9 cellular contexts compared by ENCODE assay signal in the genomic region with DNA sequence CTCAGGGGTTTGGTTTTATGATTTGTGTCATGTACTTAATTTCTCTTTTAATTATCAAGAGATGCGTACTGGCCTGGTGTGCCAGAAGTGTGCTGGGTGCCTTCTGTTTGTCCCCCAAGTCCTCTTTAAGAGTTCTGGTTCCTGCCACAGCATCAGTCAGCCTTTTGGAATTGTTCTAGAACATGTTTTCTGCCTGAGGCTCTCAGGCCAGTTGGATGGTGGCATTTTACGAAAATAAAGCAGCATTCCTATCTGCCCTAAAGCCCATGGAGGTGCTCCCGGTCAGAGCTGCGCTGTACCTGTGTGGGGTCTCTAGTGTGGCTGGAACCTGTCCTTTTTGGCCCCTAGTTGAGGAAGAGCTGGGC. TPM values are rescaled to one million over a fixed set of nuclear protein-coding genes. Genes with fewer than 3 reads are reported as not detected.
A peak's percentile ranks its signal among the peaks of the same experiment; 100 is the strongest.
DNase-seq lines count a peak whose midpoint lies in the region; ATAC-seq and TF ChIP-seq lines count a peak whose summit lies in the region.
"Had no signal": no experiment of that assay in that cellular context is flagged by ENCODE, and none has a peak within 500 bp of the region (broad histone marks: within the 10 kb centered on the region; RNA-seq: fewer than 3 reads in every experiment).

No MANE protein-coding gene starts in this region.

- no peaks in the 10 kb centered on the region for H4K20me1 ChIP-seq in GM23248 (ENCODE audit: insufficient read depth)
- H4K20me1 ChIP-seq in hepatocyte (ENCODE audit: insufficient read depth, poor library complexity, severe bottlenecking): peaks cover 23% of the 10 kb centered on the region

- H3K36me3 ChIP-seq in GM23248 (ENCODE audit: low read depth): peaks cover 2% of the 10 kb centered on the region; the same call in 1 of the 2 replicates
- no peaks in the 10 kb centered on the region for H3K36me3 ChIP-seq in hepatocyte (replicated peaks; ENCODE audit: insufficient read depth, low read depth)
- peaks cover 9 to 11% (median 10%) of the 10 kb centered on the region in 3 donors for H3K36me3 ChIP-seq in skeletal muscle tissue (ENCODE audit: control insufficient read depth in 3 of 3, insufficient read depth in 3 of 3, low read length in 3 of 3)

- peaks cover 22% of the 10 kb centered on the region for H3F3A ChIP-seq in GM23248 (ENCODE audit: insufficient read depth)

- intact Hi-C loops in activated T-helper 1 cell treated with anti-CD3 and anti-CD28 coated beads, Interleukin-12 subunit alpha, Interleukin-12 subunit beta, Interleukin-2, Interleukin-4 antibody, amounts not matched to agents 30 ng/mL and 10 ng/mL and 1 ng/mL, durations not matched to agents 14 hours and 24 hours and 36 hours (cut with micrococcal nuclease): no loop called here

- peaks cover 29% of the 10 kb centered on the region for H3K36me3 Mint-ChIP-seq in activated T-helper 1 cell treated with anti-CD3 and anti-CD28 coated beads, Interleukin-12 subunit alpha, Interleukin-12 subunit beta, Interleukin-2, Interleukin-4 antibody, amounts not matched to agents 30 ng/mL and 10 ng/mL and 1 ng/mL, durations not matched to agents 14 hours and 24 hours and 36 hours (ENCODE audit: low read depth)

- H3K27me3 Mint-ChIP-seq in activated T-helper 1 cell treated with anti-CD3 and anti-CD28 coated beads, Interleukin-12 subunit alpha, Interleukin-12 subunit beta, Interleukin-2, Interleukin-4 antibody, amounts not matched to agents 30 ng/mL and 10 ng/mL and 1 ng/mL, durations not matched to agents 14 hours and 24 hours and 36 hours (ENCODE audit: insufficient read depth): no peaks in the 10 kb centered on the region

- H3K9me2 ChIP-seq in GM23248 (ENCODE audit: insufficient read depth) (no peaks in the 10 kb centered on the region), hepatocyte (replicated peaks; ENCODE audit: insufficient read depth) (no peaks in the 10 kb centered on the region)

- H3K27me3 ChIP-seq in GM23248 (replicated peaks; ENCODE audit: insufficient read depth) (no peaks in the 10 kb centered on the region), hepatocyte (no peaks in the 10 kb centered on the region), skeletal muscle tissue (ENCODE audit: control insufficient read depth in 3 of 3, insufficient read depth in 3 of 3, low read length in 3 of 3) (no peaks in the 10 kb centered on the region)

- H3K9me3 Mint-ChIP-seq in activated T-helper 1 cell treated with anti-CD3 and anti-CD28 coated beads, Interleukin-12 subunit alpha, Interleukin-12 subunit beta, Interleukin-2, Interleukin-4 antibody, amounts not matched to agents 30 ng/mL and 10 ng/mL and 1 ng/mL, durations not matched to agents 14 hours and 24 hours and 36 hours: peaks cover 5% of the 10 kb centered on the region

- peaks cover 99% of the 10 kb centered on the region for H3K79me2 ChIP-seq in GM23248 (ENCODE audit: insufficient read depth)
- peaks cover 88% of the 10 kb centered on the region for H3K79me2 ChIP-seq in hepatocyte

- in situ Hi-C loops in GM23248 (cut with MboI): no loop called here

- DNase-seq in GM23248 (peak; percentile 55), hepatocyte (ENCODE audit: low spot score) (no peak), GM03348 (ENCODE audit: low spot score) (no peak), erythroblast (lab: John Stamatoyannopoulos, UW) (no peak)
- no peak for DNase-seq in activated T-helper 1 cell treated with anti-CD3 and anti-CD28 coated beads, Interleukin-12 subunit alpha, Interleukin-12 subunit beta, Interleukin-2, Interleukin-4 antibody, amounts not matched to agents 30 ng/mL and 10 ng/mL and 1 ng/mL, durations not matched to agents 14 hours and 24 hours and 36 hours (ENCODE audit: low spot score)
- DNase-seq: SW 1271 had no signal

- no peaks in the 10 kb centered on the region for H3K9me3 ChIP-seq in GM23248 (ENCODE audit: low read depth)
- H3K9me3 ChIP-seq in hepatocyte (ENCODE audit: low read depth): no peaks in the 10 kb centered on the region
- no peaks in the 10 kb centered on the region for H3K9me3 ChIP-seq in skeletal muscle tissue (ENCODE audit: control insufficient read depth in 3 of 3, low read length in 3 of 3)

- H3K27ac Mint-ChIP-seq in activated T-helper 1 cell treated with anti-CD3 and anti-CD28 coated beads, Interleukin-12 subunit alpha, Interleukin-12 subunit beta, Interleukin-2, Interleukin-4 antibody, amounts not matched to agents 30 ng/mL and 10 ng/mL and 1 ng/mL, durations not matched to agents 14 hours and 24 hours and 36 hours: peak overlapping the region; percentile 97

- H3K27ac ChIP-seq in GM23248: peak overlapping the region; percentile 82
- peak overlapping the region; percentile 94 for H3K27ac ChIP-seq in hepatocyte
- H3K27ac ChIP-seq in skeletal muscle tissue (ENCODE audit: low read depth, low read length): peak overlapping the region; percentile 85

- no peak for ATAC-seq in HG03039 (IDR thresholded peaks at IDR 0.05; ENCODE audit: unreplicated experiment)
- no peak for ATAC-seq in GM18861 (IDR thresholded peaks at IDR 0.05; ENCODE audit: unreplicated experiment)

- H2AFZ ChIP-seq in GM23248 (no peak overlapping the region), hepatocyte (no peak overlapping the region)

- TF ChIP-seq CTCF in hepatocyte (IDR thresholded peaks at IDR 0.05; ENCODE audit: poor library complexity): no peak

- H3K4me2 ChIP-seq in GM23248 (ENCODE audit: unreplicated experiment) (peak overlapping the region; percentile 70), hepatocyte (peak overlapping the region; percentile 68)

- TF ChIP-seq POLR2A in erythroblast (IDR thresholded peaks at IDR 0.05; ENCODE audit: low read length): no peak

- H3K4me3 ChIP-seq in GM23248 (0 out of 2 replicates have a peak overlapping the region, but pooled peaks have one; percentile 3), hepatocyte (no peak overlapping the region), skeletal muscle tissue (ENCODE audit: low read length in 3 of 3) (peak overlapping the region in 2 of 3 donors; percentile 68)

- H3K4me1 Mint-ChIP-seq in activated T-helper 1 cell treated with anti-CD3 and anti-CD28 coated beads, Interleukin-12 subunit alpha, Interleukin-12 subunit beta, Interleukin-2, Interleukin-4 antibody, amounts not matched to agents 30 ng/mL and 10 ng/mL and 1 ng/mL, durations not matched to agents 14 hours and 24 hours and 36 hours (ENCODE audit: low read depth): peaks cover 68% of the 10 kb centered on the region

- H3K4me3 Mint-ChIP-seq in activated T-helper 1 cell treated with anti-CD3 and anti-CD28 coated beads, Interleukin-12 subunit alpha, Interleukin-12 subunit beta, Interleukin-2, Interleukin-4 antibody, amounts not matched to agents 30 ng/mL and 10 ng/mL and 1 ng/mL, durations not matched to agents 14 hours and 24 hours and 36 hours: peak overlapping the region; percentile 82

- peaks cover 69% of the 10 kb centered on the region for H3K4me1 ChIP-seq in GM23248 (ENCODE audit: insufficient read depth)
- H3K4me1 ChIP-seq in hepatocyte (ENCODE audit: insufficient read depth): peaks cover 58% of the 10 kb centered on the region
- peaks cover 68 to 80% (median 73%) of the 10 kb centered on the region in 3 donors for H3K4me1 ChIP-seq in skeletal muscle tissue (ENCODE audit: control insufficient read depth in 3 of 3, insufficient read depth in 3 of 3, low read length in 3 of 3)

- H3K9ac ChIP-seq in GM23248 (peak overlapping the region; percentile 73), skeletal muscle tissue (ENCODE audit: low read depth in 1 of 3, low read length in 3 of 3) (peak overlapping the region; percentile 68 to 86 (median 74))

- 43 to 48% methylated on average over 4 of the region's 4 CpGs for WGBS in GM23248 (ENCODE audit: low coverage in 1 of 2, low lambda C conversion rate in 2 of 2, missing lambda C conversion rate in 2 of 2), 2 experiments
- 74% methylated on average over 4 of the region's 4 CpGs for WGBS in hepatocyte (ENCODE audit: low lambda C conversion rate, missing lambda C conversion rate)

RNA-seq across cellular contexts. Expression of a gene that starts 54.1 kb away (rescaled TPM):
- total RNA-seq in GM23248 (2014; rRNA removed; shearing (Covaris generic)): 0.25 and 2.3 TPM in 2 replicates
- polyA plus RNA-seq in GM23248 (2016; fragmentation: Nextera tagmentation; extraction: Ambion mirVana): 0.70 and 0.95 TPM in 2 replicates
- total RNA-seq in activated T-helper 1 cell treated with anti-CD3 and anti-CD28 coated beads, Interleukin-12 subunit alpha, Interleukin-12 subunit beta, Interleukin-2, Interleukin-4 antibody, amounts not matched to agents 30 ng/mL and 10 ng/mL and 1 ng/mL, durations not matched to agents 14 hours and 24 hours and 36 hours: 3.0 and 4.1 TPM in 2 replicates
- total RNA-seq in hepatocyte: 0.87 and 1.1 TPM in 2 replicates
- polyA plus RNA-seq in hepatocyte: 1.3 TPM in 1 of 2 replicates, not detected in the other
- total RNA-seq in skeletal muscle tissue: not detected

RNA-seq across cellular contexts. Expression of a gene that starts 54.7 kb away (rescaled TPM):
- total RNA-seq in GM23248 (2014; rRNA removed; shearing (Covaris generic)): 18.3 and 92.4 TPM in 2 replicates
- 466 and 474 TPM in 2 replicates for polyA plus RNA-seq in GM23248 (2016; fragmentation: Nextera tagmentation; extraction: Ambion mirVana)
- 408 and 410 TPM in 2 replicates for total RNA-seq in activated T-helper 1 cell treated with anti-CD3 and anti-CD28 coated beads, Interleukin-12 subunit alpha, Interleukin-12 subunit beta, Interleukin-2, Interleukin-4 antibody, amounts not matched to agents 30 ng/mL and 10 ng/mL and 1 ng/mL, durations not matched to agents 14 hours and 24 hours and 36 hours
- total RNA-seq in hepatocyte: 46.3 and 80.4 TPM in 2 replicates
- 598 and 615 TPM in 2 replicates for polyA plus RNA-seq in hepatocyte
- 169 TPM for total RNA-seq in skeletal muscle tissue

RNA-seq across cellular contexts. Expression of a gene that starts 55.8 kb away (rescaled TPM):
- total RNA-seq in GM23248 (2014; rRNA removed; shearing (Covaris generic)): 42.7 and 52.1 TPM in 2 replicates
- polyA plus RNA-seq in GM23248 (2016; fragmentation: Nextera tagmentation; extraction: Ambion mirVana) (13.9 and 15.4 TPM in 2 replicates), hepatocyte (31.4 and 35.3 TPM in 2 replicates)
- total RNA-seq in activated T-helper 1 cell treated with anti-CD3 and anti-CD28 coated beads, Interleukin-12 subunit alpha, Interleukin-12 subunit beta, Interleukin-2, Interleukin-4 antibody, amounts not matched to agents 30 ng/mL and 10 ng/mL and 1 ng/mL, durations not matched to agents 14 hours and 24 hours and 36 hours: 139 and 142 TPM in 2 replicates
- total RNA-seq in hepatocyte (28.0 and 35.7 TPM in 2 replicates), skeletal muscle tissue (19.8 TPM)
